8 cellular contexts compared by ENCODE assay signal in the genomic region with DNA sequence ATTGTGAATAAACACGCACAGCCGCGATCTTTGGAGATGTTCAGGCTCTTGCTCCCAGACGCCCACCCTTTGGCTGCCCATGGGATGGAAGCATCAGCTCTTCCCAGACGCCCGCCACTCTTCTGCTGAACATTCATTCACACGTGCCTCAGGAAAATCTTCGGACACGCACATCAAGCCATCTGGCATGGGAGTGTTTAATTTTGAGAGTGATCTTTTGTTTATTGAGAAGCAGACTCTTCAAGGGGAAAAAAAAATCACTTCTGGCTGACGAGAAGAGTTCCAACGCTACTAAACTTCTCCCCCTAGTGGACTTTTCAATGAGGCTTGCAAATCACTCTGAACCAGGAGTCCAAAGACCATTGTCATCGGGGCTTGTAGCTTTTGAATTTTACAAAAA.
A peak's percentile ranks its signal among the peaks of the same experiment; 100 is the strongest.
DNase-seq lines count a peak whose midpoint lies in the region; ATAC-seq and TF ChIP-seq lines count a peak whose summit lies in the region.

No MANE protein-coding gene starts in this region.

- no peaks in the 10 kb centered on the region for H3K9me3 ChIP-seq in Caco-2

- ATAC-seq in GM18505 (IDR thresholded peaks at IDR 0.05; ENCODE audit: unreplicated experiment) (no peak), GM19328 (IDR thresholded peaks at IDR 0.05; ENCODE audit: unreplicated experiment) (no peak), HG03135 (IDR thresholded peaks at IDR 0.05; ENCODE audit: unreplicated experiment) (no peak)

- no TSS peak for BruUV-seq in Caco-2 (replicated peaks; lab: Mats Ljungman, UMichigan)

- H3K4me1 ChIP-seq in Caco-2, result no peaks in the 10 kb centered on the region

- no peaks in the 10 kb centered on the region for H3K27me3 ChIP-seq in Caco-2 (replicated peaks; ENCODE audit: control insufficient read depth, insufficient read depth, low read length)

- H3K27ac ChIP-seq in VCaP, result no peak overlapping the region

- no peaks in the 10 kb centered on the region for H3K36me3 ChIP-seq in Caco-2 (ENCODE audit: control insufficient read depth, insufficient read depth, low read length)

- no peak overlapping the region for H3K27ac Mint-ChIP-seq in Caco-2 (ENCODE audit: unreplicated experiment)

- H3K9me3 Mint-ChIP-seq in Caco-2 (ENCODE audit: unreplicated experiment), result no peaks in the 10 kb centered on the region

- peaks cover 17% of the 10 kb centered on the region for H3K27me3 Mint-ChIP-seq in Caco-2 (ENCODE audit: insufficient read depth, unreplicated experiment)

- intact Hi-C loops in Caco-2 (cut with micrococcal nuclease; ENCODE audit: unreplicated experiment), result loop anchor here (1.0 to 5.0 kb wide), 3 partner anchors 61 to 424 kb away; no protein-coding TSS in a partner anchor

- POLR2A ChIA-PET in Caco-2 (lab: Charles Lee), result no interaction called here

- peaks cover 6% of the 10 kb centered on the region for H3K4me1 Mint-ChIP-seq in Caco-2 (ENCODE audit: low read depth, unreplicated experiment)

- TF ChIP-seq CTCF in Caco-2 (IDR thresholded peaks at IDR 0.05; ENCODE audit: insufficient read depth in 1 of 2, low read depth in 1 of 2, low read length in 1 of 2, severe bottlenecking in 1 of 2, unreplicated experiment in 1 of 2), result peak; percentile 68 to 85
- TF ChIP-seq CTCF in VCaP (conservative IDR thresholded peaks at IDR 0.05), result peak; percentile 75

- TF ChIP-seq POLR2A in GM18505 (IDR thresholded peaks at IDR 0.05; ENCODE audit: borderline replicate concordance, extremely low read depth, insufficient read depth, insufficient read length), result no peak

- peaks cover 5% of the 10 kb centered on the region for H3K36me3 Mint-ChIP-seq in Caco-2 (ENCODE audit: insufficient read depth, unreplicated experiment)

- DNase-seq in Caco-2 (peak in 1 of 2 experiments; percentile 38), M059J (ENCODE audit: low read depth) (peak; percentile 66), kidney glomerular epithelial cell (lab: John Stamatoyannopoulos, UW) (peak; percentile 33), T1000 (lab: John Stamatoyannopoulos, UW) (no peak)

- H3K4me3 Mint-ChIP-seq in Caco-2 (ENCODE audit: unreplicated experiment), result no peak overlapping the region

- CTCF ChIA-PET in Caco-2 (lab: Charles Lee), result interaction anchor here (0.6 to 0.8 kb wide), 2 partner anchors 20 to 427 kb away, joined by 3 read pairs; no protein-coding TSS in a partner anchor

- no peak overlapping the region for H3K4me3 ChIP-seq in Caco-2 (ENCODE audit: low read depth, low read length)
